Comparison of ENCODE assay signal across 16 cellular contexts in genomic region chr9:94011134-94011533, GRCh38. TPM values are rescaled to one million over a fixed set of nuclear protein-coding genes. Genes with fewer than 3 reads are reported as not detected.
A peak's percentile ranks its signal among the peaks of the same experiment; 100 is the strongest.
DNase-seq lines count a peak whose midpoint lies in the region; TF ChIP-seq lines count a peak whose summit lies in the region.
"Had no signal": no experiment of that assay in that cellular context is flagged by ENCODE, and none has a peak within 500 bp of the region (broad histone marks: within the 10 kb centered on the region; RNA-seq: fewer than 3 reads in every experiment).

No MANE protein-coding gene starts in this region.

- H3K36me3 Mint-ChIP-seq in neural progenitor cell, result no peaks in the 10 kb centered on the region

- DNase-seq in AG20443 (ENCODE audit: low spot score) (peak; percentile 68), EH (ENCODE audit: low read depth) (peak; percentile 16), astrocyte of the spinal cord (ENCODE audit: low read depth, low spot score) (peak; percentile 14), myocyte (ENCODE audit: low read depth) (peak; percentile 41), CD1c-positive myeloid dendritic cell (ENCODE audit: extremely low spot score) (no peak), GOT3 (lab: John Stamatoyannopoulos, UW) (no peak), neural progenitor cell (ENCODE audit: low spot score) (no peak), retina (no peak)
- DNase-seq: activated CD4-positive, alpha-beta memory T cell treated with anti-CD3 and anti-CD28 coated beads, Interleukin-2, amount 10 ng/mL, durations not matched to agents 7 days and 5 days; activated effector memory CD4-positive, alpha-beta T cell treated with Interleukin-2 at 50 U/mL for 16 hours; Calu3; NCI-H345; T1000 had no signal

- H3K9me3 Mint-ChIP-seq in neural progenitor cell, result no peaks in the 10 kb centered on the region
- H3K9me3 Mint-ChIP-seq: activated CD4-positive, alpha-beta memory T cell treated with anti-CD3 and anti-CD28 coated beads, Interleukin-2, amount 10 ng/mL, durations not matched to agents 7 days and 5 days had no signal

- H3K4me1 Mint-ChIP-seq in neural progenitor cell, result peaks cover 6% of the 10 kb centered on the region
- H3K4me1 Mint-ChIP-seq: activated CD4-positive, alpha-beta memory T cell treated with anti-CD3 and anti-CD28 coated beads, Interleukin-2, amount 10 ng/mL, durations not matched to agents 7 days and 5 days had no signal

- no peaks in the 10 kb centered on the region for H3K36me3 ChIP-seq in neural progenitor cell

- in situ Hi-C loops in astrocyte of the spinal cord (cut with HindIII; ENCODE audit: low sequenced_read_pairs), result no loop called here

- no peaks in the 10 kb centered on the region for H3K9me3 ChIP-seq in neural progenitor cell (ENCODE audit: low read depth)

- TF ChIP-seq CTCF in astrocyte of the spinal cord (IDR thresholded peaks at IDR 0.05; ENCODE audit: low read depth, low read length) (no peak), neural progenitor cell (IDR thresholded peaks at IDR 0.05) (no peak)

- no peak overlapping the region for H3K4me3 ChIP-seq in astrocyte of the spinal cord (ENCODE audit: low read depth, low read length)
- no peak overlapping the region for H3K4me3 ChIP-seq in neural progenitor cell

- H3K27me3 Mint-ChIP-seq in neural progenitor cell (ENCODE audit: insufficient read depth, low read depth), result no peaks in the 10 kb centered on the region

- no peak overlapping the region for H2AFZ ChIP-seq in neural progenitor cell (replicated peaks)

- no peak overlapping the region for H3K27ac Mint-ChIP-seq in neural progenitor cell
- H3K27ac Mint-ChIP-seq: activated CD4-positive, alpha-beta memory T cell treated with anti-CD3 and anti-CD28 coated beads, Interleukin-2, amount 10 ng/mL, durations not matched to agents 7 days and 5 days had no signal

- no peaks in the 10 kb centered on the region for H3F3A ChIP-seq in neural progenitor cell (ENCODE audit: low read depth)

- no peak overlapping the region for H3K4me3 Mint-ChIP-seq in neural progenitor cell
- H3K4me3 Mint-ChIP-seq: activated CD4-positive, alpha-beta memory T cell treated with anti-CD3 and anti-CD28 coated beads, Interleukin-2, amount 10 ng/mL, durations not matched to agents 7 days and 5 days had no signal

- H4K20me1 ChIP-seq in neural progenitor cell (ENCODE audit: low read depth), result no peaks in the 10 kb centered on the region

- H3K79me2 ChIP-seq in neural progenitor cell (ENCODE audit: low read depth), result no peaks in the 10 kb centered on the region

- H3K27me3 ChIP-seq in neural progenitor cell, result no peaks in the 10 kb centered on the region

- peaks cover 6% of the 10 kb centered on the region for H3K4me1 ChIP-seq in neural progenitor cell

- no peak overlapping the region for H3K27ac ChIP-seq in neural progenitor cell

- H3K4me2 ChIP-seq in neural progenitor cell, result no peak overlapping the region

- H3K9ac ChIP-seq in neural progenitor cell, result no peak overlapping the region

RNA-seq across cellular contexts. Expression of gene BARX1, which starts 56.0 kb away (rescaled TPM):
- total RNA-seq in myocyte, result not detected in 2 replicates
- 0.21 TPM for polyA plus RNA-seq in myocyte (2012)
- total RNA-seq in neural progenitor cell (ENCODE audit: low replicate concordance), result 0.17 and 2.9 TPM in 2 replicates
- total RNA-seq: Calu3, cerebellum, fibroblast of villous mesenchyme, subcutaneous adipose tissue had no signal

Comparison
In these comparisons a context has a peak if more than half of its experiments do, and no peak if none do; other contexts are left out.
1. DNase-seq: peak in AG20443 (single experiment), EH (single experiment), astrocyte of the spinal cord (single experiment) and myocyte (single experiment); none in CD1c-positive myeloid dendritic cell (single experiment), GOT3 (single experiment), neural progenitor cell (single experiment) and retina (single experiment).